Comparison of ENCODE assay signal across 1 cellular context in the genomic region with DNA sequence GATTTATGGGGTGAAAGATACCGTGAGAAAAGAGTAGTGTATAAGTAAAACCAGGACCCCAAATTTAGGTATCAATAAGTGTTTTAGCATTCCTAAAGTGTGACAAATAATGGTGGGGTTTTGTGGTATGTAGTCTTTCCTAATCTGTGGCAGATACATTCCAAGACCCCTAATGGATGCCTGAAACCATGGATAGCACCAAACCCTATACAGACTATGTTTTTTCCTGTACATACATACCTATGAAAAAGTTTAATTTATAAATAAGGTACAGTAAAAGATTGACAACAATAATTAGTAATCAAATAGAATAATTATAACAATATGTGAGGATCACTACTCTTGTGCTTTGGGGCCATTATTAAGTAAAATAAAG.
TF ChIP-seq lines count a peak whose summit lies in the region.

No MANE protein-coding gene starts in this region.

TF ChIP-seq in WTC11, 78 proteins besides CTCF, POLR2A, EP300 and RAD21:
- TF ChIP-seq, protein P1, sequence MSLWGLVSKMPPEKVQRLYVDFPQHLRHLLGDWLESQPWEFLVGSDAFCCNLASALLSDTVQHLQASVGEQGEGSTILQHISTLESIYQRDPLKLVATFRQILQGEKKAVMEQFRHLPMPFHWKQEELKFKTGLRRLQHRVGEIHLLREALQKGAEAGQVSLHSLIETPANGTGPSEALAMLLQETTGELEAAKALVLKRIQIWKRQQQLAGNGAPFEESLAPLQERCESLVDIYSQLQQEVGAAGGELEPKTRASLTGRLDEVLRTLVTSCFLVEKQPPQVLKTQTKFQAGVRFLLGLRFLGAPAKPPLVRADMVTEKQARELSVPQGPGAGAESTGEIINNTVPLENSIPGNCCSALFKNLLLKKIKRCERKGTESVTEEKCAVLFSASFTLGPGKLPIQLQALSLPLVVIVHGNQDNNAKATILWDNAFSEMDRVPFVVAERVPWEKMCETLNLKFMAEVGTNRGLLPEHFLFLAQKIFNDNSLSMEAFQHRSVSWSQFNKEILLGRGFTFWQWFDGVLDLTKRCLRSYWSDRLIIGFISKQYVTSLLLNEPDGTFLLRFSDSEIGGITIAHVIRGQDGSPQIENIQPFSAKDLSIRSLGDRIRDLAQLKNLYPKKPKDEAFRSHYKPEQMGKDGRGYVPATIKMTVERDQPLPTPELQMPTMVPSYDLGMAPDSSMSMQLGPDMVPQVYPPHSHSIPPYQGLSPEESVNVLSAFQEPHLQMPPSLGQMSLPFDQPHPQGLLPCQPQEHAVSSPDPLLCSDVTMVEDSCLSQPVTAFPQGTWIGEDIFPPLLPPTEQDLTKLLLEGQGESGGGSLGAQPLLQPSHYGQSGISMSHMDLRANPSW (CRISPR knock-in tag; conservative IDR thresholded peaks at IDR 0.05; ENCODE audit: low read depth): no peak
- TF ChIP-seq ZBTB21 (CRISPR knock-in tag; IDR thresholded peaks at IDR 0.05; ENCODE audit: borderline replicate concordance) (no peak), ZNF671 (CRISPR knock-in tag; IDR thresholded peaks at IDR 0.05) (no peak)
TF ChIP-seq in WTC11: peak in this region for 0.
